Comparison of ENCODE assay signal across 9 cellular contexts in genomic region chr21:46455575-46456385, GRCh38. TPM values are rescaled to one million over a fixed set of nuclear protein-coding genes. Genes with fewer than 3 reads are reported as not detected.
DNase-seq lines count a peak whose midpoint lies in the region; ATAC-seq and TF ChIP-seq lines count a peak whose summit lies in the region.
"Had no signal": no experiment of that assay in that cellular context is flagged by ENCODE, and none has a peak within 500 bp of the region (broad histone marks: within the 10 kb centered on the region; RNA-seq: fewer than 3 reads in every experiment).

No MANE protein-coding gene starts in this region.

- H3K36me3 ChIP-seq in lower lobe of right lung: peaks cover 5% of the 10 kb centered on the region

- peak overlapping the region; percentile 59 for H3K4me3 Mint-ChIP-seq in nephron progenitor cell

- DNase-seq in CMK (ENCODE audit: low read depth) (peak; percentile 56), RPMI7951 (ENCODE audit: low read depth) (peak; percentile 88), epithelial cell of esophagus (ENCODE audit: low read depth) (peak; percentile 82), nephron progenitor cell (no peak), lower lobe of right lung (no peak), NCI-H1694 (lab: John Stamatoyannopoulos, UW) (no peak), epidermal melanocyte (ENCODE audit: insufficient read length, low spot score) (no peak)
- DNase-seq: NCI-H82 had no signal

- ATAC-seq in lower lobe of right lung (no peak), HG02759 (IDR thresholded peaks at IDR 0.05; ENCODE audit: unreplicated experiment) (no peak)

- H3K4me1 Mint-ChIP-seq in nephron progenitor cell: peaks cover 30% of the 10 kb centered on the region

- H3K4me3 ChIP-seq in epithelial cell of esophagus (ENCODE audit: low read length) (no peak overlapping the region), lower lobe of right lung (no peak overlapping the region)

- H3K9me3 ChIP-seq in lower lobe of right lung: no peaks in the 10 kb centered on the region

- H3K27ac Mint-ChIP-seq in nephron progenitor cell: no peak overlapping the region

- peaks cover 33% of the 10 kb centered on the region for H3K4me1 ChIP-seq in lower lobe of right lung

- no peak overlapping the region for H3K27ac ChIP-seq in lower lobe of right lung

- peaks cover 49% of the 10 kb centered on the region for H3K36me3 Mint-ChIP-seq in nephron progenitor cell (ENCODE audit: low read depth)

- intact Hi-C loops in lower lobe of right lung (cut with DNase I): no loop called here

- peaks cover 10% of the 10 kb centered on the region for H3K9me3 Mint-ChIP-seq in nephron progenitor cell

- no peaks in the 10 kb centered on the region for H3K27me3 ChIP-seq in lower lobe of right lung (ENCODE audit: low read depth)

- H3K27me3 Mint-ChIP-seq in nephron progenitor cell (ENCODE audit: low read depth, poor library complexity): no peaks in the 10 kb centered on the region

- TF ChIP-seq CTCF in epithelial cell of esophagus (IDR thresholded peaks at IDR 0.05; ENCODE audit: insufficient read depth, low read depth, low read length, missing control alignments): no peak
- TF ChIP-seq CTCF in nephron progenitor cell (IDR thresholded peaks at IDR 0.05): no peak
- no peak for TF ChIP-seq CTCF in lower lobe of right lung (IDR thresholded peaks at IDR 0.05)

RNA-seq across cellular contexts. Expression of gene DIP2A, which starts 2.9 kb away (rescaled TPM):
- 13.6 and 14.3 TPM in 2 replicates for total RNA-seq in RPMI7951 (2014; rRNA removed; shearing (Covaris generic))
- 41.0 TPM for total RNA-seq in lower lobe of right lung

Comparison
In these comparisons a context has a peak if more than half of its experiments do, and no peak if none do; other contexts are left out.
1. DNase-seq: peak in CMK (single experiment), RPMI7951 (single experiment) and epithelial cell of esophagus (single experiment); none in nephron progenitor cell (single experiment), lower lobe of right lung (single experiment), NCI-H1694 (single experiment) and epidermal melanocyte (single experiment).